6 cellular contexts compared by ENCODE assay signal in genomic region chr4:87293889-87294288, GRCh38. TPM values are rescaled to one million over a fixed set of nuclear protein-coding genes. Genes with fewer than 3 reads are reported as not detected.
"Had no signal": no experiment of that assay in that cellular context is flagged by ENCODE, and none has a peak within 500 bp of the region (broad histone marks: within the 10 kb centered on the region; RNA-seq: fewer than 3 reads in every experiment).

No MANE protein-coding gene starts in this region.

RNA-seq across cellular contexts. Expression of gene HSD17B13, which starts 28.8 kb away (rescaled TPM):
- total RNA-seq: OCI-LY7, PC-9, RPMI7951, SJCRH30, SJSA1, SK-MEL-5 had no signal
